26 cellular contexts compared by ENCODE assay signal in genomic region chr16:88881090-88881580, GRCh38. TPM values are rescaled to one million over a fixed set of nuclear protein-coding genes. Genes with fewer than 3 reads are reported as not detected.
A peak's percentile ranks its signal among the peaks of the same experiment; 100 is the strongest.
DNase-seq lines count a peak whose midpoint lies in the region; ATAC-seq and TF ChIP-seq lines count a peak whose summit lies in the region.
"Had no signal": no experiment of that assay in that cellular context is flagged by ENCODE, and none has a peak within 500 bp of the region (broad histone marks: within the 10 kb centered on the region; RNA-seq: fewer than 3 reads in every experiment).

No MANE protein-coding gene starts in this region.

- no peaks in the 10 kb centered on the region for H3K4me1 ChIP-seq in foreskin keratinocyte
- no peaks in the 10 kb centered on the region for H3K4me1 ChIP-seq in parathyroid adenoma
- H3K4me1 ChIP-seq: ascending aorta, testis had no signal

- peak overlapping the region; percentile 74 for H3K4me2 ChIP-seq in parathyroid adenoma (ENCODE audit: low read length)

- no peaks in the 10 kb centered on the region for H3K9me3 Mint-ChIP-seq in Calu3 (ENCODE audit: low read depth, unreplicated experiment)
- H3K9me3 Mint-ChIP-seq: activated naive CD4-positive, alpha-beta T cell treated with anti-CD3 and anti-CD28 coated beads, Interleukin-2, amount 50 U/mL, for 24 hours; IgD-negative memory B cell; T-helper 2 cell treated with Interferon-gamma antibody and Interleukin-4, amounts not matched to agents 5 μg/mL and 100 μg/mL, for 36 hours had no signal

- intact Hi-C loops in Calu3 (cut with micrococcal nuclease; ENCODE audit: unreplicated experiment), result no loop called here

- no peak overlapping the region for H3K9ac ChIP-seq in parathyroid adenoma

- H3K9me3 ChIP-seq in parathyroid adenoma (ENCODE audit: control insufficient read depth, low read length), result no peaks in the 10 kb centered on the region
- H3K9me3 ChIP-seq: ascending aorta, MG63, testis had no signal

- H3K79me2 ChIP-seq in parathyroid adenoma, result no peaks in the 10 kb centered on the region

- H3K27ac Mint-ChIP-seq in Calu3 (ENCODE audit: unreplicated experiment), result no peak overlapping the region
- H3K27ac Mint-ChIP-seq: activated naive CD4-positive, alpha-beta T cell treated with anti-CD3 and anti-CD28 coated beads, Interleukin-2, amount 50 U/mL, for 24 hours; CD4-positive, CD25-positive, alpha-beta regulatory T cell; IgD-negative memory B cell; T-helper 2 cell treated with Interferon-gamma antibody and Interleukin-4, amounts not matched to agents 5 μg/mL and 100 μg/mL, for 36 hours had no signal

- H3K27ac ChIP-seq in foreskin keratinocyte, result no peak overlapping the region
- H3K27ac ChIP-seq in parathyroid adenoma, result no peak overlapping the region
- H3K27ac ChIP-seq: ascending aorta, testis had no signal

- peak overlapping the region; percentile 49 for H3K4me3 ChIP-seq in parathyroid adenoma (ENCODE audit: low read depth, low read length)
- H3K4me3 ChIP-seq: ascending aorta, MG63, testis had no signal

- H3K4me3 Mint-ChIP-seq in Calu3 (ENCODE audit: low read depth, unreplicated experiment), result peak overlapping the region; percentile 37
- H3K4me3 Mint-ChIP-seq: activated naive CD4-positive, alpha-beta T cell treated with anti-CD3 and anti-CD28 coated beads, Interleukin-2, amount 50 U/mL, for 24 hours; CD4-positive, CD25-positive, alpha-beta regulatory T cell; T-helper 2 cell treated with Interferon-gamma antibody and Interleukin-4, amounts not matched to agents 5 μg/mL and 100 μg/mL, for 36 hours had no signal

- H3K27me3 Mint-ChIP-seq in Calu3 (ENCODE audit: unreplicated experiment), result peaks cover 68% of the 10 kb centered on the region
- H3K27me3 Mint-ChIP-seq: activated naive CD4-positive, alpha-beta T cell treated with anti-CD3 and anti-CD28 coated beads, Interleukin-2, amount 50 U/mL, for 24 hours; CD4-positive, CD25-positive, alpha-beta regulatory T cell; IgD-negative memory B cell had no signal

- CTCF ChIA-PET in Calu3 (lab: Charles Lee), result interaction anchor here (0.6 to 1.0 kb wide), 2 partner anchors 23 to 114 kb away, joined by 3 to 4 read pairs; no protein-coding TSS in a partner anchor

- no peaks in the 10 kb centered on the region for H3K36me3 Mint-ChIP-seq in Calu3 (ENCODE audit: insufficient read depth, unreplicated experiment)
- H3K36me3 Mint-ChIP-seq: activated naive CD4-positive, alpha-beta T cell treated with anti-CD3 and anti-CD28 coated beads, Interleukin-2, amount 50 U/mL, for 24 hours; CD4-positive, CD25-positive, alpha-beta regulatory T cell; IgD-negative memory B cell had no signal

- peaks cover 11% of the 10 kb centered on the region for H3K4me1 Mint-ChIP-seq in Calu3 (ENCODE audit: low read depth, unreplicated experiment)

- H3K36me3 ChIP-seq in parathyroid adenoma (ENCODE audit: control insufficient read depth, insufficient read depth, low read length), result no peaks in the 10 kb centered on the region
- H3K36me3 ChIP-seq: ascending aorta, MG63 had no signal

- DNase-seq in Calu3 (peak; percentile 35), foreskin keratinocyte (peak in 1 of 2 donors; percentile 17), nucleus accumbens (lab: John Stamatoyannopoulos, UW) (no peak), OCI-M2 (lab: John Stamatoyannopoulos, UW; ENCODE audit: unreplicated experiment) (no peak), DMS153 (lab: John Stamatoyannopoulos, UW) (no peak)
- DNase-seq: CD4-positive, CD25-positive, alpha-beta regulatory T cell; effector memory CD4-positive, alpha-beta T cell; GF-D8; glutamatergic neuron; GOT3; MG63; NCI-H1436; NCI-H748 treated with DMSO at 0.1 percent for 48 hours; OCI-M1; testis had no signal

- H2AFZ ChIP-seq in parathyroid adenoma, result no peak overlapping the region

- no peak for TF ChIP-seq CTCF in Calu3 (IDR thresholded peaks at IDR 0.05; ENCODE audit: unreplicated experiment)
- no peak for TF ChIP-seq CTCF in foreskin keratinocyte (conservative IDR thresholded peaks at IDR 0.05)
- no peak for TF ChIP-seq CTCF in parathyroid adenoma (IDR thresholded peaks at IDR 0.05)

- no TSS peak for BruUV-seq in Calu3 (replicated peaks; lab: Mats Ljungman, UMichigan)

- peak; percentile 38 for ATAC-seq in SK-N-SH treated with all-trans-retinoic acid at 6 μM for 48 hours
- ATAC-seq in foreskin keratinocyte, result peak; percentile 33
- ATAC-seq: sciatic nerve had no signal

- H3K27me3 ChIP-seq in foreskin keratinocyte, result peaks cover 24% of the 10 kb centered on the region
- H3K27me3 ChIP-seq in parathyroid adenoma (ENCODE audit: control insufficient read depth, insufficient read depth, low read length), result no peaks in the 10 kb centered on the region
- H3K27me3 ChIP-seq: ascending aorta, MG63, testis had no signal

TF ChIP-seq in SK-N-SH treated with all-trans-retinoic acid at 6 μM for 48 hours, 23 proteins besides CTCF, POLR2A, EP300 and RAD21:
- TF ChIP-seq PPARA (CRISPR knock-in tag; IDR thresholded peaks at IDR 0.05; ENCODE audit: borderline replicate concordance), result no peak
- TF ChIP-seq BACH2 (CRISPR knock-in tag; IDR thresholded peaks at IDR 0.05; ENCODE audit: borderline replicate concordance), result no peak
- no peak for TF ChIP-seq TCF4 (CRISPR knock-in tag; IDR thresholded peaks at IDR 0.05; ENCODE audit: borderline replicate concordance)
- TF ChIP-seq CSDC2 (CRISPR knock-in tag; IDR thresholded peaks at IDR 0.05), result no peak
- TF ChIP-seq RARB (CRISPR knock-in tag; IDR thresholded peaks at IDR 0.05), result no peak
- no peak for TF ChIP-seq ARNTL (CRISPR knock-in tag; IDR thresholded peaks at IDR 0.05; ENCODE audit: borderline replicate concordance, low read depth)
- TF ChIP-seq OSR1 (CRISPR knock-in tag; IDR thresholded peaks at IDR 0.05), result no peak
- no peak for TF ChIP-seq TOX (CRISPR knock-in tag; IDR thresholded peaks at IDR 0.05; ENCODE audit: borderline replicate concordance)

RNA-seq across cellular contexts. Expression of gene PABPN1L, which starts 14.7 kb away (rescaled TPM):
- not detected in 2 replicates for total RNA-seq in Calu3 (2022)
- not detected in 2 replicates for total RNA-seq in foreskin keratinocyte
- polyA plus RNA-seq in foreskin keratinocyte, result not detected in 2 replicates
- total RNA-seq: ascending aorta; CD4-positive, CD25-positive, alpha-beta regulatory T cell; cerebellum; fibroblast of lung; lung microvascular endothelial cell; omental fat pad; sciatic nerve had no signal
- polyA plus RNA-seq: CD4-positive, CD25-positive, alpha-beta regulatory T cell; fibroblast of lung; IgD-negative memory B cell had no signal

RNA-seq across cellular contexts. Expression of gene TRAPPC2L, which starts 24.2 kb away (rescaled TPM):
- total RNA-seq in Calu3 (2022) (79.1 and 110 TPM in 2 replicates), foreskin keratinocyte (61.8 and 62.2 TPM in 2 replicates)
- 105 and 118 TPM in 2 replicates for polyA plus RNA-seq in foreskin keratinocyte

RNA-seq across cellular contexts. Expression of gene GALNS, which starts 24.4 kb away (rescaled TPM):
- total RNA-seq in Calu3 (2022), result 50.4 and 55.0 TPM in 2 replicates
- total RNA-seq in foreskin keratinocyte, result 15.9 and 16.7 TPM in 2 replicates
- polyA plus RNA-seq in foreskin keratinocyte, result 15.5 and 18.0 TPM in 2 replicates
